In the genomic region with DNA sequence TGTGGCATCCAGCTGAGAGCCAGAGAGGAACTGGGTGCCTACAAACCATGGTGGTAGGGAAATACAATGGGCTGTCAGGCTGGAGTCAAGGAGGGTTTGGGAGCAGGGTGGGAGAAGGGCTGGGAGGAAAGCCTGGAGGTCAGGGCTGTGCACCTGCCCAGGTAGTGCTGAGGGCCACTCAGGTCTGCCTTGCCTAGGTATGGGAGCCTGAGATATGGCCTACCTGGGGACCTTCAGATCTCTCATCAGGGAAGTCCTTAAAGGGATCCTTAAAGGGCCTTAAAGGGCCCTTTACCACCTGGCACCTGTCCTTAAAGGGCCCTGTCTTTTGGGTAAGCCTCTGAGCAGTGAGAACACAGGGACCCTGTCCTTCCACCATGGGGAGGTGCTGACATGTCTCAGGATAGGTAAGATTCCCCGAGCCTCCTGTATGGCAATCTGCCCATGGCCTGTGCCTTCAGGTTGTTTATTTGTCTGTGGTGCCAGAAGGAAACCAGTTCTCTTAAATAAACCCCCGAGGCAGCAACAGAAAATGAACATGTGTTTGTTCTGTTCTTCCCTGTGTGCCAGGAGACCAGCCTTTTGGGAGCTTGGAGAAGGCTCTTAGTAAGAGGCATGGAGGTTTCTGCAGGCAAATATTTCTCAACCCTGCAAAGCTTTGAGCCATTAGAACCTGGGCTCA, we compare ENCODE assay signal across 25 cellular contexts. TPM values are rescaled to one million over a fixed set of nuclear protein-coding genes. Genes with fewer than 3 reads are reported as not detected.
A peak's percentile ranks its signal among the peaks of the same experiment; 100 is the strongest.
DNase-seq lines count a peak whose midpoint lies in the region; ATAC-seq and TF ChIP-seq lines count a peak whose summit lies in the region.
"Had no signal": no experiment of that assay in that cellular context is flagged by ENCODE, and none has a peak within 500 bp of the region (broad histone marks: within the 10 kb centered on the region; RNA-seq: fewer than 3 reads in every experiment).

No MANE protein-coding gene starts in this region.

- no peaks in the 10 kb centered on the region for H3K36me3 ChIP-seq in left lung
- no peaks in the 10 kb centered on the region for H3K36me3 ChIP-seq in left ventricle myocardium inferior
- H3K36me3 ChIP-seq: BE2C, HAP-1, SJCRH30 had no signal

- peak overlapping the region; percentile 58 for H3K27ac ChIP-seq in 22Rv1
- H3K27ac ChIP-seq in VCaP: peak overlapping the region; percentile 91
- no peak overlapping the region for H3K27ac ChIP-seq in left lung
- no peak overlapping the region for H3K27ac ChIP-seq in left ventricle myocardium inferior (replicated peaks)
- H3K27ac ChIP-seq: SJCRH30 had no signal

- no peaks in the 10 kb centered on the region for H3K9me3 ChIP-seq in left lung
- peaks cover 9% of the 10 kb centered on the region for H3K9me3 ChIP-seq in left ventricle myocardium inferior (replicated peaks)
- H3K9me3 ChIP-seq: BE2C, HAP-1, SJCRH30 had no signal

- no peak overlapping the region for H3K4me3 ChIP-seq in left lung
- no peak overlapping the region for H3K4me3 ChIP-seq in left ventricle myocardium inferior
- H3K4me3 ChIP-seq: GM12878, GM23338, HAP-1, SJCRH30 had no signal

- DNase-seq in NCI-H146 (lab: John Stamatoyannopoulos, UW): peak; percentile 67
- DNase-seq in left lung: no peak
- DNase-seq in hippocampal formation (lab: John Stamatoyannopoulos, UW): no peak
- DNase-seq in NCI-H2107 (lab: John Stamatoyannopoulos, UW): no peak
- no peak for DNase-seq in DMS153 (lab: John Stamatoyannopoulos, UW)
- DNase-seq in left ventricle myocardium inferior: no peak
- DNase-seq: BE2C; CD4-positive, CD25-positive, alpha-beta regulatory T cell; COR-L47; DND-41; KG1; NCI-H1105 treated with DMSO at 0.1 percent for 48 hours; NCI-H1694 treated with DMSO at 0.1 percent for 48 hours; NCI-H510A treated with DMSO at 0.1 percent for 48 hours; NCI-H774; NK-92 treated with Interleukin-12 subunit alpha and Interleukin-12 subunit beta, amount 100 ng/mL, for 24 hours; SJCRH30 had no signal

- TF ChIP-seq CTCF in 22Rv1 (IDR thresholded peaks at IDR 0.05) (0 out of 2 replicates have a peak, but pooled peaks have one; percentile 5), VCaP (conservative IDR thresholded peaks at IDR 0.05) (peak; percentile 47), left lung (IDR thresholded peaks at IDR 0.05) (no peak), left ventricle myocardium inferior (IDR thresholded peaks at IDR 0.05; ENCODE audit: borderline replicate concordance) (no peak)

- H3K4me1 ChIP-seq in left lung (no peaks in the 10 kb centered on the region), left ventricle myocardium inferior (peaks cover 3% of the 10 kb centered on the region)
- H3K4me1 ChIP-seq: BE2C, HAP-1, SJCRH30 had no signal

- intact Hi-C loops in left lung (cut with DNase I) (no loop called here), left ventricle myocardium inferior (cut with micrococcal nuclease) (no loop called here)

- H3K27me3 ChIP-seq in left lung: peaks cover 0 to 5% of the 10 kb centered on the region in 2 donors
- H3K27me3 ChIP-seq in left ventricle myocardium inferior (ENCODE audit: low read depth): peaks cover 18% of the 10 kb centered on the region
- H3K27me3 ChIP-seq: BE2C had no signal

- ATAC-seq in left lung: peak; percentile 80
- ATAC-seq: GM12878, GM23338, Panc1 had no signal

RNA-seq across cellular contexts. Expression of a gene that starts 23.3 kb away (rescaled TPM):
- total RNA-seq in left lung (under 1 TPM in 1 of 2 donors, not detected in 1; 0.64 TPM), left ventricle myocardium inferior (not detected)
- total RNA-seq: A673; CD4-positive, CD25-positive, alpha-beta regulatory T cell; SJCRH30 had no signal

RNA-seq across cellular contexts. Expression of a gene that starts 37.9 kb away (rescaled TPM):
- not detected for total RNA-seq in left lung
- total RNA-seq in left ventricle myocardium inferior: not detected
- total RNA-seq: A673; CD4-positive, CD25-positive, alpha-beta regulatory T cell; GM12878; GM23338; HT1080; SJCRH30 had no signal

Comparison
In these comparisons a context has a peak if more than half of its experiments do, and no peak if none do; other contexts are left out.
1. H3K27ac ChIP-seq: peak in 22Rv1 (single experiment) and VCaP (single experiment); none in left lung (0 of 2) and left ventricle myocardium inferior (single experiment).
2. CTCF ChIP-seq: peak in 22Rv1 (single experiment) and VCaP (single experiment); none in left lung (0 of 2) and left ventricle myocardium inferior (single experiment).